8 cellular contexts compared by ENCODE assay signal in the genomic region with DNA sequence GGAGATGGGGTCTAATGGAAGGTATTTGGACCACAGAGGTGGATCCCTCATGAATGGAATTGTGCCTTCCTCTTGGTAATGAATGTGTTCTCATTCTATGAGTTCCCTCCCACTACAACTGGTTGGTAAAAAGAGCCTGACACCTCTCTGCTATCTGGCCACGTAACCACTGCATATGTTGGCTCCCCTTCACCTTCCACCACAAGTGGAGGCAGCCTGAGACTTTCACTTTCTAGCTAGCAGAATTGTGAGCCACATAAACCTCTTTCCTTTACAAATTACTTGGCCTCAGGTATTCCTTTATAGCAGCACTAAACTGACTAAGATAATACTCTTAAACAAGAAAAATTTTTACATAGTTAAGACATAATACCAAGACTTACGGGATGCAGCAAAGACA.
A peak's percentile ranks its signal among the peaks of the same experiment; 100 is the strongest.
DNase-seq lines count a peak whose midpoint lies in the region; ATAC-seq and TF ChIP-seq lines count a peak whose summit lies in the region.

No MANE protein-coding gene starts in this region.

- TF ChIP-seq CTCF in left lung (IDR thresholded peaks at IDR 0.05): no peak

- no peaks in the 10 kb centered on the region for H3K36me3 ChIP-seq in left lung
- no peaks in the 10 kb centered on the region for H3K36me3 ChIP-seq in H7 (replicated peaks; ENCODE audit: control insufficient read depth, insufficient read depth, low read length)

- peak; percentile 4 for DNase-seq in RPMI8226
- DNase-seq in left lung: no peak
- no peak for DNase-seq in H7
- no peak for DNase-seq in NCI-H1436 treated with DMSO at 0.1 percent for 48 hours (lab: John Stamatoyannopoulos, UW)
- DNase-seq in DMS53 treated with DMSO at 0.1 percent for 48 hours (lab: John Stamatoyannopoulos, UW; ENCODE audit: unreplicated experiment): no peak
- no peak for DNase-seq in COLO829 (ENCODE audit: low spot score)

- intact Hi-C loops in left lung (cut with DNase I): no loop called here

- H3K9me3 ChIP-seq in left lung: no peaks in the 10 kb centered on the region

- no peak overlapping the region for H3K4me3 ChIP-seq in left lung
- H3K4me3 ChIP-seq in H7 (ENCODE audit: insufficient read depth, low read depth, low read length): no peak overlapping the region

- no peak overlapping the region for H3K27ac ChIP-seq in left lung

- ATAC-seq in GM18517 (IDR thresholded peaks at IDR 0.05; ENCODE audit: unreplicated experiment): peak; percentile 92
- ATAC-seq in HG02610 (IDR thresholded peaks at IDR 0.05; ENCODE audit: unreplicated experiment): peak; percentile 98
- ATAC-seq in left lung: peak; percentile 64

- peaks cover 0 to 10% of the 10 kb centered on the region in 2 donors for H3K4me1 ChIP-seq in left lung

- no peaks in the 10 kb centered on the region for H3K27me3 ChIP-seq in left lung
- no peaks in the 10 kb centered on the region for H3K27me3 ChIP-seq in H7 (ENCODE audit: control insufficient read depth, insufficient read depth, low read length)
